ENCODE assay signal across 1 cellular context in genomic region chr1:203567596-203567995, GRCh38.
TF ChIP-seq lines count a peak whose summit lies in the region.

No MANE protein-coding gene starts in this region.

TF ChIP-seq in IMR-90, 13 proteins besides CTCF, POLR2A, EP300 and RAD21 (continued from another document):
- TF ChIP-seq MAFK (IDR thresholded peaks at IDR 0.05; ENCODE audit: low read depth, low read length) (no peak), FOS (IDR thresholded peaks at IDR 0.05; ENCODE audit: low read depth, low read length) (no peak), BHLHE40 (IDR thresholded peaks at IDR 0.05; ENCODE audit: low read depth, low read length) (no peak)
- TF ChIP-seq, protein P1, sequence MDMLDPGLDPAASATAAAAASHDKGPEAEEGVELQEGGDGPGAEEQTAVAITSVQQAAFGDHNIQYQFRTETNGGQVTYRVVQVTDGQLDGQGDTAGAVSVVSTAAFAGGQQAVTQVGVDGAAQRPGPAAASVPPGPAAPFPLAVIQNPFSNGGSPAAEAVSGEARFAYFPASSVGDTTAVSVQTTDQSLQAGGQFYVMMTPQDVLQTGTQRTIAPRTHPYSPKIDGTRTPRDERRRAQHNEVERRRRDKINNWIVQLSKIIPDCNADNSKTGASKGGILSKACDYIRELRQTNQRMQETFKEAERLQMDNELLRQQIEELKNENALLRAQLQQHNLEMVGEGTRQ (IDR thresholded peaks at IDR 0.05; ENCODE audit: low read depth, low read length) = no peak
